ENCODE assay signal across 12 cellular contexts in genomic region chr2:25912851-25913695, GRCh38. TPM values are rescaled to one million over a fixed set of nuclear protein-coding genes. Genes with fewer than 3 reads are reported as not detected.
DNase-seq lines count a peak whose midpoint lies in the region; ATAC-seq and TF ChIP-seq lines count a peak whose summit lies in the region.
"Had no signal": no experiment of that assay in that cellular context is flagged by ENCODE, and none has a peak within 500 bp of the region (broad histone marks: within the 10 kb centered on the region; RNA-seq: fewer than 3 reads in every experiment).

No MANE protein-coding gene starts in this region.

- ATAC-seq in GM21723 (IDR thresholded peaks at IDR 0.05; ENCODE audit: unreplicated experiment): no peak
- no peak for ATAC-seq in activated CD8-positive, alpha-beta T cell treated with anti-CD3 and anti-CD28 coated beads, Interleukin-2, amount 10 ng/mL, durations not matched to agents 7 days and 5 days
- ATAC-seq in stimulated activated effector memory CD8-positive, alpha-beta T cell treated with anti-CD3 and anti-CD28 coated beads, Interleukin-12 subunit alpha, Interleukin-12 subunit beta, amount 100 ng/mL, for 72 hours: no peak

- no peaks in the 10 kb centered on the region for H3K36me3 Mint-ChIP-seq in activated CD8-positive, alpha-beta T cell treated with anti-CD3 and anti-CD28 coated beads, Interleukin-2, amount 10 ng/mL, durations not matched to agents 7 days and 5 days (ENCODE audit: low read depth)
- no peaks in the 10 kb centered on the region for H3K36me3 Mint-ChIP-seq in stimulated activated effector memory CD8-positive, alpha-beta T cell treated with anti-CD3 and anti-CD28 coated beads, Interleukin-12 subunit alpha, Interleukin-12 subunit beta, amount 100 ng/mL, for 72 hours
- H3K36me3 Mint-ChIP-seq: memory B cell had no signal

- no peaks in the 10 kb centered on the region for H3K27me3 ChIP-seq in BE2C

- no peaks in the 10 kb centered on the region for H3K9me3 Mint-ChIP-seq in activated CD8-positive, alpha-beta T cell treated with anti-CD3 and anti-CD28 coated beads, Interleukin-2, amount 10 ng/mL, durations not matched to agents 7 days and 5 days (ENCODE audit: insufficient read depth)
- no peaks in the 10 kb centered on the region for H3K9me3 Mint-ChIP-seq in stimulated activated effector memory CD8-positive, alpha-beta T cell treated with anti-CD3 and anti-CD28 coated beads, Interleukin-12 subunit alpha, Interleukin-12 subunit beta, amount 100 ng/mL, for 72 hours
- H3K9me3 Mint-ChIP-seq: memory B cell had no signal

- H3K27ac Mint-ChIP-seq in activated CD8-positive, alpha-beta T cell treated with anti-CD3 and anti-CD28 coated beads, Interleukin-2, amount 10 ng/mL, durations not matched to agents 7 days and 5 days: no peak overlapping the region
- H3K27ac Mint-ChIP-seq in stimulated activated effector memory CD8-positive, alpha-beta T cell treated with anti-CD3 and anti-CD28 coated beads, Interleukin-12 subunit alpha, Interleukin-12 subunit beta, amount 100 ng/mL, for 72 hours: no peak overlapping the region
- H3K27ac Mint-ChIP-seq: memory B cell had no signal

- peaks cover 13% of the 10 kb centered on the region for H3K4me1 Mint-ChIP-seq in activated CD8-positive, alpha-beta T cell treated with anti-CD3 and anti-CD28 coated beads, Interleukin-2, amount 10 ng/mL, durations not matched to agents 7 days and 5 days (ENCODE audit: low read depth)
- peaks cover 9% of the 10 kb centered on the region for H3K4me1 Mint-ChIP-seq in stimulated activated effector memory CD8-positive, alpha-beta T cell treated with anti-CD3 and anti-CD28 coated beads, Interleukin-12 subunit alpha, Interleukin-12 subunit beta, amount 100 ng/mL, for 72 hours

- POLR2A ChIA-PET in activated CD8-positive, alpha-beta T cell treated with anti-CD3 and anti-CD28 coated beads, Interleukin-2, amount 10 ng/mL, durations not matched to agents 7 days and 5 days (lab: Charles Lee): no interaction called here

- no peaks in the 10 kb centered on the region for H3K36me3 ChIP-seq in BE2C
- H3K36me3 ChIP-seq: tibial artery had no signal

- no peak overlapping the region for H3K4me3 Mint-ChIP-seq in activated CD8-positive, alpha-beta T cell treated with anti-CD3 and anti-CD28 coated beads, Interleukin-2, amount 10 ng/mL, durations not matched to agents 7 days and 5 days
- no peak overlapping the region for H3K4me3 Mint-ChIP-seq in stimulated activated effector memory CD8-positive, alpha-beta T cell treated with anti-CD3 and anti-CD28 coated beads, Interleukin-12 subunit alpha, Interleukin-12 subunit beta, amount 100 ng/mL, for 72 hours
- H3K4me3 Mint-ChIP-seq: memory B cell had no signal

- H3K4me1 ChIP-seq in BE2C: peaks cover 8% of the 10 kb centered on the region
- H3K4me1 ChIP-seq: tibial artery had no signal

- H3K9me3 ChIP-seq in BE2C: no peaks in the 10 kb centered on the region
- H3K9me3 ChIP-seq: tibial artery had no signal

- TF ChIP-seq CTCF in BE2C (IDR thresholded peaks at IDR 0.05; ENCODE audit: low read depth, low read length) (no peak), astrocyte of the spinal cord (IDR thresholded peaks at IDR 0.05; ENCODE audit: low read depth, low read length) (no peak), GM10266 (IDR thresholded peaks at IDR 0.05; ENCODE audit: control insufficient read depth, insufficient read depth, low read depth, missing control alignments) (no peak)

- CTCF ChIA-PET in activated CD8-positive, alpha-beta T cell treated with anti-CD3 and anti-CD28 coated beads, Interleukin-2, amount 10 ng/mL, durations not matched to agents 7 days and 5 days (lab: Charles Lee): no interaction called here

- in situ Hi-C loops in astrocyte of the spinal cord (cut with HindIII; ENCODE audit: low sequenced_read_pairs): no loop called here

- H3K4me3 ChIP-seq in BE2C (ENCODE audit: low read depth, low read length) (peak overlapping the region; percentile 12; the same call in 1 of the 2 replicates), astrocyte of the spinal cord (ENCODE audit: low read depth, low read length) (no peak overlapping the region)
- H3K4me3 ChIP-seq in Jurkat, Clone E6-1 (ENCODE audit: low read length): no peak overlapping the region
- H3K4me3 ChIP-seq: tibial artery had no signal

- peak; percentile 30 for DNase-seq in BE2C
- peak; percentile 18 for DNase-seq in Jurkat, Clone E6-1 (ENCODE audit: low read depth, low spot score)
- DNase-seq in astrocyte of the spinal cord (ENCODE audit: low read depth, low spot score): peak; percentile 34
- peak; percentile 10 for DNase-seq in left kidney (ENCODE audit: low read depth, low spot score)
- DNase-seq in GM10266 (ENCODE audit: extremely low spot score): no peak
- DNase-seq in activated CD8-positive, alpha-beta T cell treated with anti-CD3 and anti-CD28 coated beads, Interleukin-2, amount 10 ng/mL, durations not matched to agents 7 days and 5 days: no peak
- no peak for DNase-seq in stimulated activated effector memory CD8-positive, alpha-beta T cell treated with anti-CD3 and anti-CD28 coated beads, Interleukin-12 subunit alpha, Interleukin-12 subunit beta, amount 100 ng/mL, for 72 hours (ENCODE audit: low spot score in 2 of 2)
- DNase-seq: DMS53, NCI-H1092, tibial artery had no signal

- H3K27me3 Mint-ChIP-seq in activated CD8-positive, alpha-beta T cell treated with anti-CD3 and anti-CD28 coated beads, Interleukin-2, amount 10 ng/mL, durations not matched to agents 7 days and 5 days (ENCODE audit: low read depth): peaks cover 3% of the 10 kb centered on the region

RNA-seq across cellular contexts. Expression of gene ASXL2, which starts 34.8 kb away (rescaled TPM):
- polyA plus RNA-seq in BE2C (2012; ENCODE audit: insufficient read depth, insufficient read length, low read depth): 9.9 TPM
- polyA plus RNA-seq in Jurkat, Clone E6-1 (2012; ENCODE audit: insufficient read depth, insufficient read length): 12.7 TPM
- 10 to 100 TPM; 44.0 to 45.0 TPM for total RNA-seq in activated CD8-positive, alpha-beta T cell treated with anti-CD3 and anti-CD28 coated beads, Interleukin-2, amount 10 ng/mL, durations not matched to agents 7 days and 5 days

Comparison
In these comparisons a context has a peak if more than half of its experiments do, and no peak if none do; other contexts are left out.
1. DNase-seq: peak in BE2C (single experiment), Jurkat, Clone E6-1 (single experiment), astrocyte of the spinal cord (single experiment) and left kidney (single experiment); none in GM10266 (single experiment), activated CD8-positive, alpha-beta T cell treated with anti-CD3 and anti-CD28 coated beads, Interleukin-2, amount 10 ng/mL, durations not matched to agents 7 days and 5 days (single experiment) and stimulated activated effector memory CD8-positive, alpha-beta T cell treated with anti-CD3 and anti-CD28 coated beads, Interleukin-12 subunit alpha, Interleukin-12 subunit beta, amount 100 ng/mL, for 72 hours (0 of 2).